9 cellular contexts compared by ENCODE assay signal in the genomic region with DNA sequence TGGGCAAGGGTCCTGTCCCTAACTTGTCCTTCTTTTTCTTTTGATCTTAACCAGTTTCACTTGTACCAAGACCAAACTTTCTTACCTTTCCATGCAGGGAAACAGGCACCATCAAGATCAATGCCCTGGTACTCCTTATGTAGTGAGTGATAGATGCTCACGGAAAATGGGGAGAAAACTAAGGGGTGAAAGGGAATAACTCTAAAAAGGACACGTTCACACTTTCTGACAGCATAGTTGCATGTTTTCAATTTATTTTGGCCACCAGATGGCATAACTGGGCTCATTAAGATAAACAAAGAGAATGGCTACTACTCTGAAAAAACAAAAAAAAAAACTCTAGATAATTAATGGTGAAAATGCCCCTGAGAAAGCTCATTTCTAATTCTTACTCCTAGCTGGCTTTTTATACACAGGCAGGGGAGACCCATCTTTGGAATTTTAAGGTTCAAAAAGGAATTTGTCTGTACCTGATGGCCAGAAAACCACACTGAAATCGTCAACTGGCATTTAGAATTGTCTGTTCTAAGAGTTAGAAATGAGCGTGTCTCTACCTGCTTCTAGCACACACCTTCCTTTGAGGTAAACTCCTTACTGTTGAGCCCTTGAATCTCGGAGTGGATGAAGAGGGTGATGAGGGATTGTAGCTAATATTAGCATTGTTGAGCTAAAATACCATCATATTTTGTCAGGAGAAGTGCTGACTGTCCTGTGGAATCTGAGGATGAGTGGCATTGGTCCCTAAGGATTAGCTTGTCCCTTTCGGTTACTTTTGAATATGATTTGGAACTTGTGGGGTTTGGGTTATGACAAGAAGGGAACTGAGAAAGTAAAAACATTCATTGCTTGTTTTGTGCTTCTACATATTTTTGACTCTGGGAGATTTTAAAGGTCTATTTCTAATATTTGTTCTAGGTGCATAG.
DNase-seq lines count a peak whose midpoint lies in the region; ATAC-seq and TF ChIP-seq lines count a peak whose summit lies in the region.
"Had no signal": no experiment of that assay in that cellular context is flagged by ENCODE, and none has a peak within 500 bp of the region (broad histone marks: within the 10 kb centered on the region; RNA-seq: fewer than 3 reads in every experiment).

No MANE protein-coding gene starts in this region.

- H3K4me1 Mint-ChIP-seq in activated T-helper 17 cell treated with anti-CD3 and anti-CD28 coated beads, Interleukin-2, amount 50 U/mL, for 72 hours = peaks cover 58% of the 10 kb centered on the region
- peaks cover 41 to 58% of the 10 kb centered on the region in 2 donors for H3K4me1 Mint-ChIP-seq in stimulated activated naive B cell treated with anti-CD40 and anti-IgM and Interleukin-4, amounts not matched to agents 10 μg/mL and 1 μg/mL and 100 μg/mL, for 72 hours

- intact Hi-C loops in right cardiac atrium (cut with DNase I) = loop anchor here in 3 of 4 donors (2.0 to 5.0 kb wide), 3 partner anchors 45 to 80 kb away; a partner anchor contains a TSS

- peak overlapping the region; percentile 79 for H3K4me3 Mint-ChIP-seq in activated T-helper 17 cell treated with anti-CD3 and anti-CD28 coated beads, Interleukin-2, amount 50 U/mL, for 72 hours
- peak overlapping the region in 1 of 2 donors; percentile 36 for H3K4me3 Mint-ChIP-seq in stimulated activated naive B cell treated with anti-CD40 and anti-IgM and Interleukin-4, amounts not matched to agents 10 μg/mL and 1 μg/mL and 100 μg/mL, for 72 hours
- H3K4me3 Mint-ChIP-seq: T-helper 1 cell treated with Interleukin-12 subunit alpha and Interleukin-12 subunit beta and Interleukin-4 antibody, amounts not matched to agents 30 μg/mL and 1 μg/mL, for 36 hours had no signal

- H3K9me3 ChIP-seq in right cardiac atrium (ENCODE audit: control insufficient read depth, low read length) = no peaks in the 10 kb centered on the region

- no peaks in the 10 kb centered on the region for H3K27me3 ChIP-seq in right cardiac atrium (ENCODE audit: control insufficient read depth, insufficient read depth)

- peaks cover 8% of the 10 kb centered on the region for H3K4me1 ChIP-seq in right cardiac atrium (ENCODE audit: control insufficient read depth, insufficient read depth, low read length)

- no peak overlapping the region for H3K4me3 ChIP-seq in HFF-Myc (replicated peaks; ENCODE audit: low read depth, low read length)
- H3K4me3 ChIP-seq in right cardiac atrium (ENCODE audit: low read length) = no peak overlapping the region

- H3K27me3 Mint-ChIP-seq in activated T-helper 17 cell treated with anti-CD3 and anti-CD28 coated beads, Interleukin-2, amount 50 U/mL, for 72 hours = no peaks in the 10 kb centered on the region
- H3K27me3 Mint-ChIP-seq in stimulated activated naive B cell treated with anti-CD40 and anti-IgM and Interleukin-4, amounts not matched to agents 10 μg/mL and 1 μg/mL and 100 μg/mL, for 72 hours = peaks cover 0 to 4% of the 10 kb centered on the region in 2 donors

- TF ChIP-seq CTCF in HFF-Myc (IDR thresholded peaks at IDR 0.05; ENCODE audit: low read depth, low read length, missing control alignments) = peak; percentile 42

- 45% methylated on average over 6 of the region's 6 CpGs for WGBS in right cardiac atrium

- peaks cover 67% of the 10 kb centered on the region for H3K36me3 Mint-ChIP-seq in activated T-helper 17 cell treated with anti-CD3 and anti-CD28 coated beads, Interleukin-2, amount 50 U/mL, for 72 hours (ENCODE audit: low read depth)
- peaks cover 0 to 4% of the 10 kb centered on the region in 2 donors for H3K36me3 Mint-ChIP-seq in stimulated activated naive B cell treated with anti-CD40 and anti-IgM and Interleukin-4, amounts not matched to agents 10 μg/mL and 1 μg/mL and 100 μg/mL, for 72 hours

- DNase-seq in COR-L47 (lab: John Stamatoyannopoulos, UW) (peak; percentile 20), HFF-Myc (ENCODE audit: extremely low read depth, low read depth) (no peak), right cardiac atrium (no peak)
- no peak for DNase-seq in stimulated activated naive B cell treated with anti-CD40 and anti-IgM and Interleukin-4, amounts not matched to agents 10 μg/mL and 1 μg/mL and 100 μg/mL, for 72 hours

- H3K27ac Mint-ChIP-seq in activated T-helper 17 cell treated with anti-CD3 and anti-CD28 coated beads, Interleukin-2, amount 50 U/mL, for 72 hours = peak overlapping the region; percentile 64
- no peak overlapping the region for H3K27ac Mint-ChIP-seq in stimulated activated naive B cell treated with anti-CD40 and anti-IgM and Interleukin-4, amounts not matched to agents 10 μg/mL and 1 μg/mL and 100 μg/mL, for 72 hours
- H3K27ac Mint-ChIP-seq: T-helper 1 cell treated with Interleukin-12 subunit alpha and Interleukin-12 subunit beta and Interleukin-4 antibody, amounts not matched to agents 30 μg/mL and 1 μg/mL, for 36 hours had no signal

- ATAC-seq in activated T-helper 17 cell treated with anti-CD3 and anti-CD28 coated beads, Interleukin-2, amount 50 U/mL, for 72 hours (replicated peaks) = no peak
- ATAC-seq in right cardiac atrium (no peak), HG02973 (IDR thresholded peaks at IDR 0.05; ENCODE audit: unreplicated experiment) (no peak), GM18868 (IDR thresholded peaks at IDR 0.05; ENCODE audit: unreplicated experiment) (no peak), HG03521 (IDR thresholded peaks at IDR 0.05; ENCODE audit: unreplicated experiment) (no peak)
- ATAC-seq in stimulated activated naive B cell treated with anti-CD40 and anti-IgM and Interleukin-4, amounts not matched to agents 10 μg/mL and 1 μg/mL and 100 μg/mL, for 72 hours (replicated peaks) = peak; percentile 38 to 48

- peak overlapping the region; percentile 48 for H3K27ac ChIP-seq in right cardiac atrium (ENCODE audit: low read length)

- H3K9me3 Mint-ChIP-seq in activated T-helper 17 cell treated with anti-CD3 and anti-CD28 coated beads, Interleukin-2, amount 50 U/mL, for 72 hours = no peaks in the 10 kb centered on the region
- no peaks in the 10 kb centered on the region for H3K9me3 Mint-ChIP-seq in stimulated activated naive B cell treated with anti-CD40 and anti-IgM and Interleukin-4, amounts not matched to agents 10 μg/mL and 1 μg/mL and 100 μg/mL, for 72 hours

Comparison
In these comparisons a context has a peak if more than half of its experiments do, and no peak if none do; other contexts are left out.
1. ATAC-seq: peak in stimulated activated naive B cell treated with anti-CD40 and anti-IgM and Interleukin-4, amounts not matched to agents 10 μg/mL and 1 μg/mL and 100 μg/mL, for 72 hours (2 of 2); none in activated T-helper 17 cell treated with anti-CD3 and anti-CD28 coated beads, Interleukin-2, amount 50 U/mL, for 72 hours (single experiment), right cardiac atrium (0 of 2), HG02973 (single experiment), GM18868 (single experiment) and HG03521 (single experiment).